9 cellular contexts compared by ENCODE assay signal in genomic region chr2:227871375-227871788, GRCh38. TPM values are rescaled to one million over a fixed set of nuclear protein-coding genes. Genes with fewer than 3 reads are reported as not detected.
A peak's percentile ranks its signal among the peaks of the same experiment; 100 is the strongest.
DNase-seq lines count a peak whose midpoint lies in the region; ATAC-seq and TF ChIP-seq lines count a peak whose summit lies in the region.
"Had no signal": no experiment of that assay in that cellular context is flagged by ENCODE, and none has a peak within 500 bp of the region (broad histone marks: within the 10 kb centered on the region; RNA-seq: fewer than 3 reads in every experiment).

Gene DAW1, plus strand, starts transcription at chr2:227871631. Its CDS starts 59 bp downstream, at chr2:227871690.

- intact Hi-C loops in activated CD4-positive, alpha-beta memory T cell treated with anti-CD3 and anti-CD28 coated beads for 36 hours (cut with micrococcal nuclease), result no loop called here

- TF ChIP-seq CTCF in GM06990 (IDR thresholded peaks at IDR 0.05; ENCODE audit: insufficient read depth, low read length, poor library complexity, severe bottlenecking) (no peak), endothelial cell (IDR thresholded peaks at IDR 0.05; ENCODE audit: unreplicated experiment) (no peak)

- H3K36me3 Mint-ChIP-seq in activated CD4-positive, alpha-beta memory T cell treated with anti-CD3 and anti-CD28 coated beads for 36 hours, result no peaks in the 10 kb centered on the region
- peaks cover 4% of the 10 kb centered on the region for H3K36me3 Mint-ChIP-seq in endothelial cell (ENCODE audit: low read depth, unreplicated experiment)
- H3K36me3 Mint-ChIP-seq in stimulated activated memory B cell treated with anti-CD40 and anti-IgM and Interleukin-4, amounts not matched to agents 10 μg/mL and 1 μg/mL and 100 μg/mL, for 72 hours, result no peaks in the 10 kb centered on the region

- peak within 1 kb of the TSS; percentile 27 for H3K4me3 Mint-ChIP-seq in activated CD4-positive, alpha-beta memory T cell treated with anti-CD3 and anti-CD28 coated beads for 36 hours
- peak within 1 kb of the TSS; percentile 43 for H3K4me3 Mint-ChIP-seq in endothelial cell (ENCODE audit: unreplicated experiment)
- H3K4me3 Mint-ChIP-seq in stimulated activated memory B cell treated with anti-CD40 and anti-IgM and Interleukin-4, amounts not matched to agents 10 μg/mL and 1 μg/mL and 100 μg/mL, for 72 hours, result no peak within 1 kb of the TSS
- H3K4me3 Mint-ChIP-seq: IgD-negative memory B cell had no signal

- no peaks in the 10 kb centered on the region for H3K27me3 ChIP-seq in GM06990 (replicated peaks; ENCODE audit: control insufficient read depth, insufficient read depth, low read length)
- no peaks in the 10 kb centered on the region for H3K27me3 ChIP-seq in mesendoderm (ENCODE audit: insufficient read depth, low read length, poor library complexity)

- peak within 1 kb of the TSS; percentile 40 for H3K4me2 ChIP-seq in mesendoderm (ENCODE audit: low read length)

- no peaks in the 10 kb centered on the region for H3K79me2 ChIP-seq in mesendoderm (ENCODE audit: control insufficient read depth, insufficient read depth, low read length)

- CTCF ChIA-PET in activated CD4-positive, alpha-beta memory T cell treated with anti-CD3 and anti-CD28 coated beads for 36 hours (lab: Charles Lee), result interaction anchor here (1.3 to 5.0 kb wide), 4 partner anchors 9 to 213 kb away, joined by 4 to 37 read pairs (median 10); no protein-coding TSS in a partner anchor

- no peaks in the 10 kb centered on the region for H3K4me1 ChIP-seq in mesendoderm (ENCODE audit: control insufficient read depth, low read depth, low read length)

- H2BK5ac ChIP-seq in mesendoderm (ENCODE audit: low read length), result no peak within 1 kb of the TSS

- peak; percentile 71 for DNase-seq in GM06990 (ENCODE audit: extremely low read depth, insufficient read length)
- peak; percentile 63 for DNase-seq in activated CD4-positive, alpha-beta memory T cell treated with anti-CD3 and anti-CD28 coated beads for 36 hours
- DNase-seq in endothelial cell (ENCODE audit: low spot score), result peak; percentile 85
- DNase-seq in mesendoderm, result peak; percentile 89
- DNase-seq in NCI-H2107 (lab: John Stamatoyannopoulos, UW), result no peak

- peak within 1 kb of the TSS; percentile 89 for H3K56ac ChIP-seq in mesendoderm (ENCODE audit: low read length)

- no peaks in the 10 kb centered on the region for H3K79me1 ChIP-seq in mesendoderm (ENCODE audit: low read length)

- no peak within 1 kb of the TSS for H4K5ac ChIP-seq in mesendoderm (ENCODE audit: low read length)

- no peak within 1 kb of the TSS for H3K4ac ChIP-seq in mesendoderm (ENCODE audit: low read depth, low read length)

- H3K9ac ChIP-seq in mesendoderm (ENCODE audit: low read length), result peak within 1 kb of the TSS; percentile 57

- no peak within 1 kb of the TSS for H2BK120ac ChIP-seq in mesendoderm (ENCODE audit: low read depth, low read length)

- no peaks in the 10 kb centered on the region for H3K4me1 Mint-ChIP-seq in activated CD4-positive, alpha-beta memory T cell treated with anti-CD3 and anti-CD28 coated beads for 36 hours (ENCODE audit: low read depth)
- peaks cover 14% of the 10 kb centered on the region for H3K4me1 Mint-ChIP-seq in endothelial cell (ENCODE audit: unreplicated experiment)
- no peaks in the 10 kb centered on the region for H3K4me1 Mint-ChIP-seq in stimulated activated memory B cell treated with anti-CD40 and anti-IgM and Interleukin-4, amounts not matched to agents 10 μg/mL and 1 μg/mL and 100 μg/mL, for 72 hours
- H3K4me1 Mint-ChIP-seq: IgD-negative memory B cell had no signal

- no CpG with 5 or more reads among the region's 34 CpGs for WGBS in mesendoderm (ENCODE audit: extremely low coverage, insufficient coverage, low lambda C conversion rate)

- no peak within 1 kb of the TSS for H3K23ac ChIP-seq in mesendoderm (ENCODE audit: low read length)

- H3K18ac ChIP-seq in mesendoderm (ENCODE audit: low read length), result peak within 1 kb of the TSS; percentile 2

- peaks cover 29% of the 10 kb centered on the region for H3K27me3 Mint-ChIP-seq in activated CD4-positive, alpha-beta memory T cell treated with anti-CD3 and anti-CD28 coated beads for 36 hours
- peaks cover 3% of the 10 kb centered on the region for H3K27me3 Mint-ChIP-seq in endothelial cell (ENCODE audit: unreplicated experiment)
- peaks cover 32% of the 10 kb centered on the region for H3K27me3 Mint-ChIP-seq in stimulated activated memory B cell treated with anti-CD40 and anti-IgM and Interleukin-4, amounts not matched to agents 10 μg/mL and 1 μg/mL and 100 μg/mL, for 72 hours

- ATAC-seq in HG03432 (IDR thresholded peaks at IDR 0.05; ENCODE audit: unreplicated experiment), result peak; percentile 88
- ATAC-seq in stimulated activated memory B cell treated with anti-CD40 and anti-IgM and Interleukin-4, amounts not matched to agents 10 μg/mL and 1 μg/mL and 100 μg/mL, for 72 hours, result peak; percentile 59
- no peak for ATAC-seq in HG03039 (IDR thresholded peaks at IDR 0.05; ENCODE audit: unreplicated experiment)

- H3K4me3 ChIP-seq in GM06990 (replicated peaks; ENCODE audit: low read depth, low read length) (no peak within 1 kb of the TSS), mesendoderm (ENCODE audit: low read length) (peak within 1 kb of the TSS; percentile 9)

- POLR2A ChIA-PET in activated CD4-positive, alpha-beta memory T cell treated with anti-CD3 and anti-CD28 coated beads for 36 hours (lab: Charles Lee), result no interaction called here

- no peak within 1 kb of the TSS for H2AK5ac ChIP-seq in mesendoderm (ENCODE audit: low read length)

- H3K27ac ChIP-seq in mesendoderm (ENCODE audit: low read depth, low read length), result no peak within 1 kb of the TSS

- H3K27ac Mint-ChIP-seq in activated CD4-positive, alpha-beta memory T cell treated with anti-CD3 and anti-CD28 coated beads for 36 hours, result no peak within 1 kb of the TSS
- no peak within 1 kb of the TSS for H3K27ac Mint-ChIP-seq in endothelial cell (ENCODE audit: unreplicated experiment)
- H3K27ac Mint-ChIP-seq in stimulated activated memory B cell treated with anti-CD40 and anti-IgM and Interleukin-4, amounts not matched to agents 10 μg/mL and 1 μg/mL and 100 μg/mL, for 72 hours, result no peak within 1 kb of the TSS

- H3K36me3 ChIP-seq in GM06990 (ENCODE audit: control insufficient read depth, insufficient read depth, low read length) (no peaks in the 10 kb centered on the region), mesendoderm (ENCODE audit: control insufficient read depth, insufficient read depth, low read length) (no peaks in the 10 kb centered on the region)

- no peak within 1 kb of the TSS for H2BK15ac ChIP-seq in mesendoderm (replicated peaks; ENCODE audit: low read depth)

- no peaks in the 10 kb centered on the region for H3K9me3 Mint-ChIP-seq in activated CD4-positive, alpha-beta memory T cell treated with anti-CD3 and anti-CD28 coated beads for 36 hours
- no peaks in the 10 kb centered on the region for H3K9me3 Mint-ChIP-seq in endothelial cell (ENCODE audit: unreplicated experiment)
- H3K9me3 Mint-ChIP-seq in stimulated activated memory B cell treated with anti-CD40 and anti-IgM and Interleukin-4, amounts not matched to agents 10 μg/mL and 1 μg/mL and 100 μg/mL, for 72 hours, result peaks cover 2% of the 10 kb centered on the region

- no peak within 1 kb of the TSS for H4K8ac ChIP-seq in mesendoderm (ENCODE audit: low read depth, low read length)

RNA-seq across cellular contexts. Expression of gene DAW1, which starts in this region (rescaled TPM):
- not detected for total RNA-seq in activated CD4-positive, alpha-beta memory T cell treated with anti-CD3 and anti-CD28 coated beads for 36 hours
- total RNA-seq in endothelial cell (ENCODE audit: unreplicated experiment), result 1.6 TPM
- 0.49 TPM for polyA plus RNA-seq in mesendoderm (2013, experiment 1 of 2)
- 0.52 TPM for polyA plus RNA-seq in mesendoderm (2013, experiment 2 of 2)
- polyA plus RNA-seq: IgD-negative memory B cell had no signal

Comparison
In these comparisons a context has a peak if more than half of its experiments do, and no peak if none do; other contexts are left out.
1. Peak in DNase-seq in activated CD4-positive, alpha-beta memory T cell treated with anti-CD3 and anti-CD28 coated beads for 36 hours; RNA of the gene not detected or under 1 TPM.